ENCODE assay signal across 1 cellular context in the genomic region with DNA sequence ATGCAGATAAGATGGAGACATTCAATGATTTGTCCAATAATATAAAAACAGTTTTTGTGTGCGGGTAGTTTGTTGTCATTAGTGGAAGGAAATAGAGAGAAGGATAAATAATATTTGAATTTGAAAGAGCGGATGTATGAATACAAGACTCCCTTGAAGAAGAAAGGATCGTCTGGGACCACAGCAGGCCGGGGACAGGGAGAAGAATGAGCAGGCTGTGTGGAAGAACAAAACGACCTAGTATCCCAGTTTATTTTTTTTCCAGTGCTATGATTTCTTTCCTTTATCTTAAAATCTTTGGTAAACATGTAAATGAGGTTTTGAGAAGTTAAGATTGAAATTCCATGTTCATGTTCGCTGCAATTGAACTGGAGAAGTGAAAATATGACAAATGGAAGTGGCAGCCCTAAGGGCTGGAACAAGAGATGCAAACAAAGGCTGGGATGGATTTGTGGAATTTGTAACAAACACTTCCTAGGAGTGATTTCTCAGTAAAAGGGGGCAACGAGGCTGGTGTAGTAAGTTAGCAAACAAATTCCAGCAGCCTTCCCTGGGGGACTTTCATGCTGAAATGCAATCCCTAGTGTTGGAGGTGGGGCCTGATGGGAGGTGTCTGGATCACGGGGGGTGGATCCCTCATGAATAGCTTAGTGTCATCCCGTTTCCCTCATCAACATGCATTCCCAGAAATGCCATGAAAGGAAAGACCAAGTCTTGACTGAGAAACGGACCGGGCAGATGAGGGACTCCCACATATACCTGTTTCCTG.
A peak's percentile ranks its signal among the peaks of the same experiment; 100 is the strongest.
TF ChIP-seq lines count a peak whose summit lies in the region.

No MANE protein-coding gene starts in this region.

TF ChIP-seq in GM23338, 12 proteins besides CTCF, POLR2A, EP300 and RAD21 (continued from another document):
- TF ChIP-seq, protein P1, sequence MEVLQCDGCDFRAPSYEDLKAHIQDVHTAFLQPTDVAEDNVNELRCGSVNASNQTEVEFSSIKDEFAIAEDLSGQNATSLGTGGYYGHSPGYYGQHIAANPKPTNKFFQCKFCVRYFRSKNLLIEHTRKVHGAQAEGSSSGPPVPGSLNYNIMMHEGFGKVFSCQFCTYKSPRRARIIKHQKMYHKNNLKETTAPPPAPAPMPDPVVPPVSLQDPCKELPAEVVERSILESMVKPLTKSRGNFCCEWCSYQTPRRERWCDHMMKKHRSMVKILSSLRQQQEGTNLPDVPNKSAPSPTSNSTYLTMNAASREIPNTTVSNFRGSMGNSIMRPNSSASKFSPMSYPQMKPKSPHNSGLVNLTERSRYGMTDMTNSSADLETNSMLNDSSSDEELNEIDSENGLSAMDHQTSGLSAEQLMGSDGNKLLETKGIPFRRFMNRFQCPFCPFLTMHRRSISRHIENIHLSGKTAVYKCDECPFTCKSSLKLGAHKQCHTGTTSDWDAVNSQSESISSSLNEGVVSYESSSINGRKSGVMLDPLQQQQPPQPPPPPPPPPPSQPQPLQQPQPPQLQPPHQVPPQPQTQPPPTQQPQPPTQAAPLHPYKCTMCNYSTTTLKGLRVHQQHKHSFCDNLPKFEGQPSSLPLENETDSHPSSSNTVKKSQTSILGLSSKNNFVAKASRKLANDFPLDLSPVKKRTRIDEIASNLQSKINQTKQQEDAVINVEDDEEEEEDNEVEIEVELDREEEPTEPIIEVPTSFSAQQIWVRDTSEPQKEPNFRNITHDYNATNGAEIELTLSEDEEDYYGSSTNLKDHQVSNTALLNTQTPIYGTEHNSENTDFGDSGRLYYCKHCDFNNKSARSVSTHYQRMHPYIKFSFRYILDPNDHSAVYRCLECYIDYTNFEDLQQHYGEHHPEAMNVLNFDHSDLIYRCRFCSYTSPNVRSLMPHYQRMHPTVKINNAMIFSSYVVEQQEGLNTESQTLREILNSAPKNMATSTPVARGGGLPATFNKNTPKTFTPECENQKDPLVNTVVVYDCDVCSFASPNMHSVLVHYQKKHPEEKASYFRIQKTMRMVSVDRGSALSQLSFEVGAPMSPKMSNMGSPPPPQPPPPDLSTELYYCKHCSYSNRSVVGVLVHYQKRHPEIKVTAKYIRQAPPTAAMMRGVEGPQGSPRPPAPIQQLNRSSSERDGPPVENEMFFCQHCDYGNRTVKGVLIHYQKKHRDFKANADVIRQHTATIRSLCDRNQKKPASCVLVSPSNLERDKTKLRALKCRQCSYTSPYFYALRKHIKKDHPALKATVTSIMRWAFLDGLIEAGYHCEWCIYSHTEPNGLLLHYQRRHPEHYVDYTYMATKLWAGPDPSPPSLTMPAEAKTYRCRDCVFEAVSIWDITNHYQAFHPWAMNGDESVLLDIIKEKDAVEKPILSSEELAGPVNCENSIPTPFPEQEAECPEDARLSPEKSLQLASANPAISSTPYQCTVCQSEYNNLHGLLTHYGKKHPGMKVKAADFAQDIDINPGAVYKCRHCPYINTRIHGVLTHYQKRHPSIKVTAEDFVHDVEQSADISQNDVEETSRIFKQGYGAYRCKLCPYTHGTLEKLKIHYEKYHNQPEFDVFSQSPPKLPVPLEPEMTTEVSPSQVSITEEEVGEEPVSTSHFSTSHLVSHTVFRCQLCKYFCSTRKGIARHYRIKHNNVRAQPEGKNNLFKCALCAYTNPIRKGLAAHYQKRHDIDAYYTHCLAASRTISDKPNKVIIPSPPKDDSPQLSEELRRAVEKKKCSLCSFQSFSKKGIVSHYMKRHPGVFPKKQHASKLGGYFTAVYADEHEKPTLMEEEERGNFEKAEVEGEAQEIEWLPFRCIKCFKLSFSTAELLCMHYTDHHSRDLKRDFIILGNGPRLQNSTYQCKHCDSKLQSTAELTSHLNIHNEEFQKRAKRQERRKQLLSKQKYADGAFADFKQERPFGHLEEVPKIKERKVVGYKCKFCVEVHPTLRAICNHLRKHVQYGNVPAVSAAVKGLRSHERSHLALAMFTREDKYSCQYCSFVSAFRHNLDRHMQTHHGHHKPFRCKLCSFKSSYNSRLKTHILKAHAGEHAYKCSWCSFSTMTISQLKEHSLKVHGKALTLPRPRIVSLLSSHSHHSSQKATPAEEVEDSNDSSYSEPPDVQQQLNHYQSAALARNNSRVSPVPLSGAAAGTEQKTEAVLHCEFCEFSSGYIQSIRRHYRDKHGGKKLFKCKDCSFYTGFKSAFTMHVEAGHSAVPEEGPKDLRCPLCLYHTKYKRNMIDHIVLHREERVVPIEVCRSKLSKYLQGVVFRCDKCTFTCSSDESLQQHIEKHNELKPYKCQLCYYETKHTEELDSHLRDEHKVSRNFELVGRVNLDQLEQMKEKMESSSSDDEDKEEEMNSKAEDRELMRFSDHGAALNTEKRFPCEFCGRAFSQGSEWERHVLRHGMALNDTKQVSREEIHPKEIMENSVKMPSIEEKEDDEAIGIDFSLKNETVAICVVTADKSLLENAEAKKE (CRISPR knock-in tag; IDR thresholded peaks at IDR 0.05) = no peak
- TF ChIP-seq ZNF114 (CRISPR knock-in tag; IDR thresholded peaks at IDR 0.05) (peak; percentile 79; the same call in 1 of the 2 replicates), ETS1 (IDR thresholded peaks at IDR 0.05) (no peak), CREB1 (CRISPR knock-in tag; IDR thresholded peaks at IDR 0.05; ENCODE audit: low read depth) (peak; percentile 54; the same call in 1 of the 2 replicates)
